Comparison of ENCODE assay signal across 8 cellular contexts in the genomic region with DNA sequence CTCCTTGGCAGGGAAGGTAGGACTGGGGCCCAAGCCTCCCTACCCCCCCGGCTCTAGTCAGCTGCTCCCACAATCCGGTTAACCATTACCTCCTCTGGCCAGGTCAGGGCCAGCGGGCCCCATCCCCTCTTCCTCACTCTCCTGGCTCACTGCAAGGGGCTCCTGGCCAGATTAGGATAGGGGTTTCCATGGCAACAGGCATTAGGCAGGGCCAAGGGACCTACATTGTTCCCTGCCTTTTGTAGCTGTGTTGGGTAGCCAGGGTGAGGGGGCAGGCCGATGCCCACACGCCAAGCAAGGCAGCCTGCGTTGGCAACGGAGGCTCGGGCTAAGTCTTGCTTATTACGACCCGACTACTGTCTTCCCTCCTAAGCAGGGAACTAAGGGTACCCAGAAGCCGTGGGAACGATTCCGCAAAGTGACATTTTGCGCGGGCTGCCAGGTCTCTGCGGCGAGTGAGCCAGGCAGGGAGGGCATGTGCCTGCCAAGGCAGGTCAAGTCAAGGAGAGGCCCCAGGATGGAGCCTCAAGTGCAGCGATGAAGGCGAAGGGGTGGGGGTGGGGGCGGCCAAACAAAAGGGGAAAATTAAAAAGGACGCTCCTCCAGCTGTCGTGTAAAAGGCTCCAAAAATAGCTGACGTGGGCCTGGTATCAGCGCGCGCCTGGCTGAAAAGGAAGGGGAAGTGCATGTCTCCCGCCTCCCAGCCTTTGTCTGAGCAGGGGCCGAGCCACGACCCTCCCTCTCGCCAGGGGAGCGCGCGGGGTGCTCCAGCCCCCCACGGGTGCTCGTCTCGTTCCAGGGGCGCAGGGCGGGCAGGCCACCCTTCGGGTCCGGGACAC. TPM values are rescaled to one million over a fixed set of nuclear protein-coding genes. Genes with fewer than 3 reads are reported as not detected.
DNase-seq lines count a peak whose midpoint lies in the region; ATAC-seq, FAIRE-seq and TF ChIP-seq lines count a peak whose summit lies in the region.

No MANE protein-coding gene starts in this region.

- peak overlapping the region; percentile 77 for H3K4me3 Mint-ChIP-seq in stimulated activated effector memory CD8-positive, alpha-beta T cell treated with anti-CD3 and anti-CD28 coated beads, Interleukin-12 subunit alpha, Interleukin-12 subunit beta, amount 100 ng/mL, for 72 hours

- no peaks in the 10 kb centered on the region for H3K9me3 Mint-ChIP-seq in stimulated activated effector memory CD8-positive, alpha-beta T cell treated with anti-CD3 and anti-CD28 coated beads, Interleukin-12 subunit alpha, Interleukin-12 subunit beta, amount 100 ng/mL, for 72 hours

- H3K4me1 ChIP-seq in SJCRH30 = peaks cover 4% of the 10 kb centered on the region

- H3K27me3 ChIP-seq in SJCRH30 = no peaks in the 10 kb centered on the region

- peaks cover 12% of the 10 kb centered on the region for H3K36me3 Mint-ChIP-seq in stimulated activated effector memory CD8-positive, alpha-beta T cell treated with anti-CD3 and anti-CD28 coated beads, Interleukin-12 subunit alpha, Interleukin-12 subunit beta, amount 100 ng/mL, for 72 hours

- peak overlapping the region; percentile 86 for H3K27ac Mint-ChIP-seq in stimulated activated effector memory CD8-positive, alpha-beta T cell treated with anti-CD3 and anti-CD28 coated beads, Interleukin-12 subunit alpha, Interleukin-12 subunit beta, amount 100 ng/mL, for 72 hours

- peak overlapping the region; percentile 97 for H3K27ac ChIP-seq in SJCRH30
- H3K27ac ChIP-seq in cingulate gyrus (ENCODE audit: low read depth, low read length) = peak overlapping the region; percentile 97

- H3K36me3 ChIP-seq in SJCRH30 = no peaks in the 10 kb centered on the region

- no peak for TF ChIP-seq POLR2A in H54 (IDR thresholded peaks at IDR 0.05; ENCODE audit: low read depth, low read length)

- peak overlapping the region; percentile 90 for H3K4me3 ChIP-seq in GM08714 (ENCODE audit: low read length)
- peak overlapping the region; percentile 98 for H3K4me3 ChIP-seq in SJCRH30

- no peak for FAIRE-seq in H54 (lab: Jason Lieb, UNC)

- no peaks in the 10 kb centered on the region for H3K9me3 ChIP-seq in SJCRH30 (replicated peaks)

- H3K4me1 Mint-ChIP-seq in stimulated activated effector memory CD8-positive, alpha-beta T cell treated with anti-CD3 and anti-CD28 coated beads, Interleukin-12 subunit alpha, Interleukin-12 subunit beta, amount 100 ng/mL, for 72 hours = peaks cover 59% of the 10 kb centered on the region

- DNase-seq in SJCRH30 (peak; percentile 74 to 77), left lobe of liver (ENCODE audit: low spot score) (peak; percentile 90), H54 (ENCODE audit: insufficient read length, low spot score) (no peak)
- no peak for DNase-seq in stimulated activated effector memory CD8-positive, alpha-beta T cell treated with anti-CD3 and anti-CD28 coated beads, Interleukin-12 subunit alpha, Interleukin-12 subunit beta, amount 100 ng/mL, for 72 hours (ENCODE audit: low spot score in 2 of 2)

- ATAC-seq in HG03108 (IDR thresholded peaks at IDR 0.05; ENCODE audit: unreplicated experiment) (peak; percentile 7), left lobe of liver (peak; percentile 58), HG03139 (IDR thresholded peaks at IDR 0.05; ENCODE audit: unreplicated experiment) (no peak)
- no peak for ATAC-seq in stimulated activated effector memory CD8-positive, alpha-beta T cell treated with anti-CD3 and anti-CD28 coated beads, Interleukin-12 subunit alpha, Interleukin-12 subunit beta, amount 100 ng/mL, for 72 hours

RNA-seq across cellular contexts. Expression of a gene that starts 0.9 kb away (rescaled TPM):
- total RNA-seq in SJCRH30 (2014; rRNA removed; shearing (Covaris generic)) = 96.9 and 102 TPM in 2 replicates
- 292 TPM for total RNA-seq in left lobe of liver

Comparison
In these comparisons a context has a peak if more than half of its experiments do, and no peak if none do; other contexts are left out.
1. ATAC-seq: peak in HG03108 (single experiment) and left lobe of liver (single experiment); none in stimulated activated effector memory CD8-positive, alpha-beta T cell treated with anti-CD3 and anti-CD28 coated beads, Interleukin-12 subunit alpha, Interleukin-12 subunit beta, amount 100 ng/mL, for 72 hours (single experiment) and HG03139 (single experiment).
2. DNase-seq: peak in SJCRH30 (2 of 2) and left lobe of liver (single experiment); none in stimulated activated effector memory CD8-positive, alpha-beta T cell treated with anti-CD3 and anti-CD28 coated beads, Interleukin-12 subunit alpha, Interleukin-12 subunit beta, amount 100 ng/mL, for 72 hours (0 of 2) and H54 (single experiment).